19 cellular contexts compared by ENCODE assay signal in genomic region chr10:51638737-51639136, GRCh38.
"Had no signal": no experiment of that assay in that cellular context is flagged by ENCODE, and none has a peak within 500 bp of the region (broad histone marks: within the 10 kb centered on the region; RNA-seq: fewer than 3 reads in every experiment).

No MANE protein-coding gene starts in this region.

- H3K4me3 ChIP-seq: colonic mucosa, esophagus muscularis mucosa, prostate gland, right lobe of liver, spleen, tibial artery, uterus had no signal

- H3K36me3 ChIP-seq: colonic mucosa, esophagus muscularis mucosa, prostate gland, right lobe of liver, spleen, tibial artery, uterus had no signal

- H3K4me3 Mint-ChIP-seq: activated CD8-positive, alpha-beta T cell treated with anti-CD3 and anti-CD28 coated beads for 36 hours; activated naive CD4-positive, alpha-beta T cell treated with anti-CD3 and anti-CD28 coated beads, Interleukin-2, amount 50 U/mL, for 24 hours; activated T-cell treated with anti-CD3 and anti-CD28 coated beads, Interleukin-2, amount 50 U/mL, for 4 hours; nephron progenitor cell; stimulated activated memory B cell treated with anti-CD40 and anti-IgM and Interleukin-4, amounts not matched to agents 10 μg/mL and 1 μg/mL and 100 μg/mL, for 72 hours; WTC11 had no signal

- H3K9me3 Mint-ChIP-seq: activated CD8-positive, alpha-beta T cell treated with anti-CD3 and anti-CD28 coated beads for 36 hours; activated naive CD4-positive, alpha-beta T cell treated with anti-CD3 and anti-CD28 coated beads, Interleukin-2, amount 50 U/mL, for 24 hours; activated T-cell treated with anti-CD3 and anti-CD28 coated beads, Interleukin-2, amount 50 U/mL, for 4 hours; nephron progenitor cell; stimulated activated memory B cell treated with anti-CD40 and anti-IgM and Interleukin-4, amounts not matched to agents 10 μg/mL and 1 μg/mL and 100 μg/mL, for 72 hours had no signal

- H3K4me1 Mint-ChIP-seq: activated naive CD4-positive, alpha-beta T cell treated with anti-CD3 and anti-CD28 coated beads, Interleukin-2, amount 50 U/mL, for 24 hours; nephron progenitor cell; stimulated activated memory B cell treated with anti-CD40 and anti-IgM and Interleukin-4, amounts not matched to agents 10 μg/mL and 1 μg/mL and 100 μg/mL, for 72 hours; WTC11 had no signal

- DNase-seq: activated CD4-positive, alpha-beta T cell treated with anti-CD3 and anti-CD28 coated beads for 4 hours; activated CD8-positive, alpha-beta T cell treated with anti-CD3 and anti-CD28 coated beads for 36 hours; activated effector memory CD4-positive, alpha-beta T cell treated with Interleukin-2 at 50 U/mL for 16 hours; activated T-cell treated with anti-CD3 and anti-CD28 coated beads, Interleukin-2, amount 50 U/mL, for 4 hours; caudate nucleus; colonic mucosa; foreskin fibroblast; head of caudate nucleus; nephron progenitor cell; right lobe of liver; spleen; T-helper 2 cell; tibial artery; uterus had no signal

- H3K27ac ChIP-seq: colonic mucosa, esophagus muscularis mucosa, prostate gland, right lobe of liver, spleen, tibial artery, uterus had no signal

- H3K9me3 ChIP-seq: colonic mucosa, esophagus muscularis mucosa, prostate gland, right lobe of liver, spleen, tibial artery, uterus had no signal

- H3K27ac Mint-ChIP-seq: activated CD8-positive, alpha-beta T cell treated with anti-CD3 and anti-CD28 coated beads for 36 hours; activated naive CD4-positive, alpha-beta T cell treated with anti-CD3 and anti-CD28 coated beads, Interleukin-2, amount 50 U/mL, for 24 hours; nephron progenitor cell; stimulated activated memory B cell treated with anti-CD40 and anti-IgM and Interleukin-4, amounts not matched to agents 10 μg/mL and 1 μg/mL and 100 μg/mL, for 72 hours; WTC11 had no signal

- ATAC-seq: activated CD8-positive, alpha-beta T cell treated with anti-CD3 and anti-CD28 coated beads for 36 hours; activated T-cell treated with anti-CD3 and anti-CD28 coated beads, Interleukin-2, amount 50 U/mL, for 4 hours; right lobe of liver; stimulated activated memory B cell treated with anti-CD40 and anti-IgM and Interleukin-4, amounts not matched to agents 10 μg/mL and 1 μg/mL and 100 μg/mL, for 72 hours; WTC11 had no signal

- H3K4me1 ChIP-seq: colonic mucosa, prostate gland, right lobe of liver, spleen, uterus had no signal

- H3K27me3 Mint-ChIP-seq: stimulated activated memory B cell treated with anti-CD40 and anti-IgM and Interleukin-4, amounts not matched to agents 10 μg/mL and 1 μg/mL and 100 μg/mL, for 72 hours had no signal

- H3K27me3 ChIP-seq: colonic mucosa, esophagus muscularis mucosa, right lobe of liver, spleen, tibial artery, uterus had no signal

- H3K36me3 Mint-ChIP-seq: activated naive CD4-positive, alpha-beta T cell treated with anti-CD3 and anti-CD28 coated beads, Interleukin-2, amount 50 U/mL, for 24 hours; stimulated activated memory B cell treated with anti-CD40 and anti-IgM and Interleukin-4, amounts not matched to agents 10 μg/mL and 1 μg/mL and 100 μg/mL, for 72 hours; WTC11 had no signal
